8 cellular contexts compared by ENCODE assay signal in genomic region chr2:240558229-240558885, GRCh38. TPM values are rescaled to one million over a fixed set of nuclear protein-coding genes. Genes with fewer than 3 reads are reported as not detected.
A peak's percentile ranks its signal among the peaks of the same experiment; 100 is the strongest.
DNase-seq lines count a peak whose midpoint lies in the region; ATAC-seq and TF ChIP-seq lines count a peak whose summit lies in the region.

No MANE protein-coding gene starts in this region.

- peak overlapping the region in 3 of 11 experiments; percentile 18 to 98 (median 30); a peak in 1 of 22 replicates for H3K9ac ChIP-seq in BLaER1 treated with 17β-estradiol and CSF1 and Interleukin-3, amounts not matched to agents 10 nM and 100 nM

- peaks cover 9% of the 10 kb centered on the region for H3K36me3 Mint-ChIP-seq in nephron progenitor cell (ENCODE audit: low read depth)

- H3K4me3 Mint-ChIP-seq in nephron progenitor cell = peak overlapping the region; percentile 64

- peaks cover 21 to 65% (median 45%) of the 10 kb centered on the region in 11 experiments; a peak in 18 of 22 replicates for H4K20me1 ChIP-seq in BLaER1 treated with 17β-estradiol and CSF1 and Interleukin-3, amounts not matched to agents 10 nM and 100 nM

- no peak for ATAC-seq in GM21737 (IDR thresholded peaks at IDR 0.05; ENCODE audit: unreplicated experiment)

- H3K4me3 ChIP-seq in BLaER1 treated with 17β-estradiol and CSF1 and Interleukin-3, amounts not matched to agents 10 nM and 100 nM = peak overlapping the region in 4 of 10 experiments; percentile 85 to 93 (median 87); a peak in 3 of 20 replicates
- H3K4me3 ChIP-seq in MG63 = peak overlapping the region; percentile 38
- peak overlapping the region; percentile 65 for H3K4me3 ChIP-seq in choroid plexus epithelial cell (ENCODE audit: low read depth, low read length)

- peak overlapping the region; percentile 88 to 100 (median 95); a peak in 19 of 22 replicates for H3K4me2 ChIP-seq in BLaER1 treated with 17β-estradiol and CSF1 and Interleukin-3, amounts not matched to agents 10 nM and 100 nM

- peaks cover 64 to 83% (median 80%) of the 10 kb centered on the region in 10 experiments for H3K4me1 ChIP-seq in BLaER1 treated with 17β-estradiol and CSF1 and Interleukin-3, amounts not matched to agents 10 nM and 100 nM

- H3K4me1 Mint-ChIP-seq in nephron progenitor cell = peaks cover 38% of the 10 kb centered on the region

- peaks cover 3% of the 10 kb centered on the region for H3K27me3 Mint-ChIP-seq in nephron progenitor cell (ENCODE audit: low read depth, poor library complexity)

- H3K9me3 ChIP-seq in BLaER1 treated with 17β-estradiol and CSF1 and Interleukin-3, amounts not matched to agents 10 nM and 100 nM (replicated peaks in 1 of 11) = peaks cover 0 to 7% (median 0%) of the 10 kb centered on the region in 11 experiments; a peak in 3 of 22 replicates
- no peaks in the 10 kb centered on the region; the same call in 1 of the 2 replicates for H3K9me3 ChIP-seq in MG63

- H3K27ac ChIP-seq in BLaER1 treated with 17β-estradiol and CSF1 and Interleukin-3, amounts not matched to agents 10 nM and 100 nM = peak overlapping the region in 3 of 11 experiments; percentile 32 to 99 (median 32); a peak in 6 of 22 replicates

- H3K36me3 ChIP-seq in BLaER1 treated with 17β-estradiol and CSF1 and Interleukin-3, amounts not matched to agents 10 nM and 100 nM = peaks cover 18 to 71% (median 66%) of the 10 kb centered on the region in 11 experiments; a peak in 21 of 22 replicates
- H3K36me3 ChIP-seq in MG63 = peaks cover 40% of the 10 kb centered on the region

- DNase-seq in MG63 (no peak), choroid plexus epithelial cell (ENCODE audit: low read depth) (no peak), nephron progenitor cell (no peak), NCI-H146 treated with DMSO at 0.1 percent for 48 hours (lab: John Stamatoyannopoulos, UW; ENCODE audit: unreplicated experiment) (no peak), NCI-H82 treated with DMSO at 0.1 percent for 48 hours (lab: John Stamatoyannopoulos, UW; ENCODE audit: unreplicated experiment) (no peak), hypothalamus (lab: John Stamatoyannopoulos, UW) (no peak)

- H3K27ac Mint-ChIP-seq in nephron progenitor cell = no peak overlapping the region

- no peaks in the 10 kb centered on the region for H3K27me3 ChIP-seq in BLaER1 treated with 17β-estradiol and CSF1 and Interleukin-3, amounts not matched to agents 10 nM and 100 nM
- H3K27me3 ChIP-seq in MG63 = no peaks in the 10 kb centered on the region

- no peak for TF ChIP-seq CTCF in choroid plexus epithelial cell (conservative IDR thresholded peaks at IDR 0.05; ENCODE audit: low read depth, low read length)
- TF ChIP-seq CTCF in nephron progenitor cell (IDR thresholded peaks at IDR 0.05) = no peak

- H3K9me3 Mint-ChIP-seq in nephron progenitor cell = no peaks in the 10 kb centered on the region

RNA-seq across cellular contexts. Expression of gene ANKMY1, which starts 0.6 kb away (rescaled TPM):
- 10.2 and 23.8 TPM in 2 replicates for total RNA-seq in MG63 (2014; rRNA removed; shearing (Covaris generic); ENCODE audit: low replicate concordance)

RNA-seq across cellular contexts. Expression of gene DUSP28, which starts 1.8 kb away (rescaled TPM):
- total RNA-seq in MG63 (2014; rRNA removed; shearing (Covaris generic); ENCODE audit: low replicate concordance) = 6.3 and 7.3 TPM in 2 replicates

RNA-seq across cellular contexts. Expression of gene RNPEPL1, which starts 9.9 kb away (rescaled TPM):
- 13.6 and 13.9 TPM in 2 replicates for total RNA-seq in MG63 (2014; rRNA removed; shearing (Covaris generic); ENCODE audit: low replicate concordance)

RNA-seq across cellular contexts. Expression of gene CAPN10, which starts 28.2 kb away (rescaled TPM):
- 12.5 and 18.4 TPM in 2 replicates for total RNA-seq in MG63 (2014; rRNA removed; shearing (Covaris generic); ENCODE audit: low replicate concordance)
